In the genomic region with DNA sequence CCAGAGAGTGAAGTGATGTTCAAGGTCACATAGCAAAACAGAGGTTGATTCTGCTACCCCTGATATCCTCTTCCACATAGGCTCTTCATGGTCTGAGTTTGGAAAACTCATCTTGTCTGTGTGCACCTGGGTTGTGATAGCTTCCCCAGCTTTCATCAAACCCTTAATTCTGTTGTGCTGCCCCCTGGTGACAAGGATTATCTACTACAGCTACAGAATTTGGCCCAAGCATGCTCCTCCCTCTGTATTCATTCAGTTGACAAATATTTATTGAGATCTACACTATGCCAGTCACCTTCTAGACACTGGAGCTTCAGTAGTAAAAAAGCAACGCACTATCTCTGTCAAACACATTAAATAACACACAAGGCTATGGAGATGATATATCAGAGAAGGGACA, we compare ENCODE assay signal across 8 cellular contexts. TPM values are rescaled to one million over a fixed set of nuclear protein-coding genes. Genes with fewer than 3 reads are reported as not detected.
DNase-seq lines count a peak whose midpoint lies in the region; ATAC-seq and TF ChIP-seq lines count a peak whose summit lies in the region.

No MANE protein-coding gene starts in this region.

- H3K36me3 Mint-ChIP-seq in activated CD4-positive, alpha-beta memory T cell treated with anti-CD3 and anti-CD28 coated beads for 36 hours, result no peaks in the 10 kb centered on the region
- H3K36me3 Mint-ChIP-seq in naive thymus-derived CD8-positive, alpha-beta T cell, result no peaks in the 10 kb centered on the region

- ATAC-seq in GM19328 (IDR thresholded peaks at IDR 0.05; ENCODE audit: unreplicated experiment) (peak; percentile 91), HG03439 (IDR thresholded peaks at IDR 0.05; ENCODE audit: unreplicated experiment) (peak; percentile 87), thoracic aorta (ENCODE audit: insufficient number of reproducible peaks, low FRiP score, low read depth) (no peak)
- peak; percentile 43 to 52 for ATAC-seq in naive thymus-derived CD8-positive, alpha-beta T cell

- no peaks in the 10 kb centered on the region for H3K4me1 Mint-ChIP-seq in activated CD4-positive, alpha-beta memory T cell treated with anti-CD3 and anti-CD28 coated beads for 36 hours (ENCODE audit: low read depth)
- no peaks in the 10 kb centered on the region for H3K4me1 Mint-ChIP-seq in naive thymus-derived CD8-positive, alpha-beta T cell

- H3K27me3 Mint-ChIP-seq in activated CD4-positive, alpha-beta memory T cell treated with anti-CD3 and anti-CD28 coated beads for 36 hours, result peaks cover 5% of the 10 kb centered on the region
- H3K27me3 Mint-ChIP-seq in naive thymus-derived CD8-positive, alpha-beta T cell, result peaks cover 9 to 32% (median 14%) of the 10 kb centered on the region in 5 donors

- H3K4me3 Mint-ChIP-seq in activated CD4-positive, alpha-beta memory T cell treated with anti-CD3 and anti-CD28 coated beads for 36 hours, result no peak overlapping the region
- H3K4me3 Mint-ChIP-seq in naive thymus-derived CD8-positive, alpha-beta T cell, result no peak overlapping the region

- CTCF ChIA-PET in activated CD4-positive, alpha-beta memory T cell treated with anti-CD3 and anti-CD28 coated beads for 36 hours (lab: Charles Lee), result interaction anchor here (0.9 to 2.7 kb wide), 20 partner anchors 9 to 347 kb away, joined by 3 to 59 read pairs (median 4); partner anchors contain the start of genes PKIB and SMPDL3A

- POLR2A ChIA-PET in activated CD4-positive, alpha-beta memory T cell treated with anti-CD3 and anti-CD28 coated beads for 36 hours (lab: Charles Lee), result no interaction called here
- POLR2A ChIA-PET in naive thymus-derived CD8-positive, alpha-beta T cell (lab: Charles Lee), result no interaction called here

- H3K27me3 ChIP-seq in thoracic aorta (replicated peaks; ENCODE audit: insufficient read depth), result no peaks in the 10 kb centered on the region

- no peak overlapping the region for H3K27ac Mint-ChIP-seq in activated CD4-positive, alpha-beta memory T cell treated with anti-CD3 and anti-CD28 coated beads for 36 hours
- H3K27ac Mint-ChIP-seq in naive thymus-derived CD8-positive, alpha-beta T cell, result no peak overlapping the region

- H3K27ac ChIP-seq in thoracic aorta, result no peak overlapping the region

- no peaks in the 10 kb centered on the region for H3K4me1 ChIP-seq in thoracic aorta (ENCODE audit: control insufficient read depth in 1 of 2, low read depth in 2 of 2)

- H3K9me3 Mint-ChIP-seq in activated CD4-positive, alpha-beta memory T cell treated with anti-CD3 and anti-CD28 coated beads for 36 hours, result no peaks in the 10 kb centered on the region
- H3K9me3 Mint-ChIP-seq in naive thymus-derived CD8-positive, alpha-beta T cell, result no peaks in the 10 kb centered on the region

- in situ Hi-C loops in Caki2 (cut with HindIII; ENCODE audit: low pct_unique_long_range_greater_than_20kb, low sequenced_read_pairs), result loop anchor here (5.0 kb wide), 1 partner anchor 47 kb away; no protein-coding TSS in a partner anchor

- no peaks in the 10 kb centered on the region for H3K9me3 ChIP-seq in thoracic aorta

- intact Hi-C loops in activated CD4-positive, alpha-beta memory T cell treated with anti-CD3 and anti-CD28 coated beads for 36 hours (cut with micrococcal nuclease), result loop anchor here (1.0 to 10.0 kb wide), 3 partner anchors 109 to 365 kb away; partner anchors contain the start of gene SERINC1

- peak; percentile 76 for TF ChIP-seq CTCF in epithelial cell of proximal tubule (conservative IDR thresholded peaks at IDR 0.05; ENCODE audit: low read depth, low read length)
- TF ChIP-seq CTCF in thoracic aorta (IDR thresholded peaks at IDR 0.05), result peak; percentile 62

- no peak overlapping the region for H3K4me3 ChIP-seq in epithelial cell of proximal tubule (ENCODE audit: low read depth, low read length)
- no peak overlapping the region for H3K4me3 ChIP-seq in thoracic aorta

- DNase-seq in Caki2 (ENCODE audit: low read depth) (peak; percentile 50), NCI-H69 (lab: John Stamatoyannopoulos, UW) (peak; percentile 83), epithelial cell of proximal tubule (ENCODE audit: low read depth) (peak; percentile 4), thoracic aorta (ENCODE audit: low spot score) (no peak)
- DNase-seq in activated CD4-positive, alpha-beta memory T cell treated with anti-CD3 and anti-CD28 coated beads for 36 hours, result peak; percentile 50
- peak; percentile 7 to 70 (median 40) for DNase-seq in naive thymus-derived CD8-positive, alpha-beta T cell

- H3K36me3 ChIP-seq in thoracic aorta, result no peaks in the 10 kb centered on the region

RNA-seq across cellular contexts. Expression of gene SMPDL3A, which starts 50.4 kb away (rescaled TPM):
- 7.4 and 16.5 TPM in 2 replicates for total RNA-seq in Caki2 (2014; rRNA removed; shearing (Covaris generic); ENCODE audit: low replicate concordance)
- under 1 TPM; 0.17 to 0.21 TPM for total RNA-seq in activated CD4-positive, alpha-beta memory T cell treated with anti-CD3 and anti-CD28 coated beads for 36 hours
- total RNA-seq in epithelial cell of proximal tubule, result 3.5 TPM in 2 replicates
- total RNA-seq in naive thymus-derived CD8-positive, alpha-beta T cell, result under 1 TPM in 1 of 2 experiments, not detected in 1; 0.21 TPM
- not detected for polyA plus RNA-seq in naive thymus-derived CD8-positive, alpha-beta T cell
- total RNA-seq in thoracic aorta, result 1 to 10 TPM; 4.2 to 8.0 TPM

RNA-seq across cellular contexts. Expression of gene FABP7, which starts 60.0 kb away (rescaled TPM):
- total RNA-seq in Caki2 (2014; rRNA removed; shearing (Covaris generic); ENCODE audit: low replicate concordance), result 0.43 and 0.54 TPM in 2 replicates
- total RNA-seq in activated CD4-positive, alpha-beta memory T cell treated with anti-CD3 and anti-CD28 coated beads for 36 hours, result not detected
- not detected in 2 replicates for total RNA-seq in epithelial cell of proximal tubule
- total RNA-seq in naive thymus-derived CD8-positive, alpha-beta T cell, result not detected
- polyA plus RNA-seq in naive thymus-derived CD8-positive, alpha-beta T cell, result not detected
- total RNA-seq in thoracic aorta, result not detected
